In genomic region chr17:50534222-50534978, GRCh38 we compare ENCODE assay signal across 6 cellular contexts. TPM values are rescaled to one million over a fixed set of nuclear protein-coding genes. Genes with fewer than 3 reads are reported as not detected.
DNase-seq lines count a peak whose midpoint lies in the region; ATAC-seq and TF ChIP-seq lines count a peak whose summit lies in the region.

No MANE protein-coding gene starts in this region.

- H3K27me3 ChIP-seq in foreskin keratinocyte = no peaks in the 10 kb centered on the region
- peaks cover 6% of the 10 kb centered on the region for H3K27me3 ChIP-seq in thoracic aorta (replicated peaks; ENCODE audit: insufficient read depth)
- H3K27me3 ChIP-seq in uterus = peaks cover 0 to 6% of the 10 kb centered on the region in 2 donors

- H3K4me3 ChIP-seq in thoracic aorta (no peak overlapping the region), uterus (no peak overlapping the region)

- peak; percentile 67 for DNase-seq in activated CD8-positive, alpha-beta memory T cell treated with anti-CD3 and anti-CD28 coated beads, Interleukin-2, amount 50 U/mL, for 48 hours
- no peak for DNase-seq in activated CD8-positive, alpha-beta memory T cell treated with anti-CD3 and anti-CD28 coated beads, Interleukin-2, amount 50 U/mL, for 4 hours
- DNase-seq in foreskin keratinocyte (peak in 1 of 2 donors; percentile 77), thoracic aorta (ENCODE audit: low spot score) (no peak), AML-193 (lab: John Stamatoyannopoulos, UW) (no peak), uterus (no peak)

- TF ChIP-seq CTCF in foreskin keratinocyte (conservative IDR thresholded peaks at IDR 0.05) (peak; percentile 62), thoracic aorta (IDR thresholded peaks at IDR 0.05) (peak; percentile 12), uterus (IDR thresholded peaks at IDR 0.05) (peak in 1 of 4 experiments; percentile 22)

- ATAC-seq in foreskin keratinocyte = peak; percentile 78
- ATAC-seq in thoracic aorta (ENCODE audit: insufficient number of reproducible peaks, low FRiP score, low read depth) = no peak

- TF ChIP-seq POLR2A in uterus (IDR thresholded peaks at IDR 0.05) = no peak

- H3K36me3 ChIP-seq in thoracic aorta (no peaks in the 10 kb centered on the region), uterus (no peaks in the 10 kb centered on the region)

- intact Hi-C loops in uterus (cut with DNase I; ENCODE audit: low total_unique reads) = no loop called here

- peaks cover 6% of the 10 kb centered on the region for H3K4me1 ChIP-seq in foreskin keratinocyte
- H3K4me1 ChIP-seq in thoracic aorta (ENCODE audit: control insufficient read depth in 1 of 2, low read depth in 2 of 2) = peaks cover 0 to 12% of the 10 kb centered on the region in 2 donors
- H3K4me1 ChIP-seq in uterus = peaks cover 0 to 17% of the 10 kb centered on the region in 2 donors

- H3K27ac ChIP-seq in foreskin keratinocyte (peak overlapping the region; percentile 6), thoracic aorta (no peak overlapping the region), uterus (no peak overlapping the region)

- H3K9me3 ChIP-seq in thoracic aorta (no peaks in the 10 kb centered on the region), uterus (no peaks in the 10 kb centered on the region)

RNA-seq across cellular contexts. Expression of gene EPN3, which starts 1.9 kb away (rescaled TPM):
- total RNA-seq in foreskin keratinocyte (124 and 225 TPM in 2 replicates), thoracic aorta (1 to 10 TPM in 1 of 2 donors, not detected in 1; 1.4 TPM), uterus (10 to 100 TPM in 1 of 4 donors, under 1 TPM in 1, not detected in 2; 0.30 to 41.1 TPM)
- 127 and 203 TPM in 2 replicates for polyA plus RNA-seq in foreskin keratinocyte

RNA-seq across cellular contexts. Expression of gene SPATA20, which starts 12.6 kb away (rescaled TPM):
- 33.8 and 53.6 TPM in 2 replicates for total RNA-seq in foreskin keratinocyte
- polyA plus RNA-seq in foreskin keratinocyte = 25.1 and 46.4 TPM in 2 replicates
- total RNA-seq in thoracic aorta = 100 to 1,000 TPM in 1 of 2 donors, 10 to 100 TPM in 1; 82.8 to 118 TPM
- 10 to 100 TPM; 39.7 to 57.2 (median 46.2) TPM for total RNA-seq in uterus

RNA-seq across cellular contexts. Expression of gene CACNA1G, which starts 26.1 kb away (rescaled TPM):
- total RNA-seq in foreskin keratinocyte (0.20 and 0.28 TPM in 2 replicates), thoracic aorta (1 to 10 TPM in 1 of 2 donors, under 1 TPM in 1; 0.27 to 2.3 TPM), uterus (10 to 100 TPM in 2 of 4 donors, under 1 TPM in 2; under 0.01 to 28.9 (median 6.0) TPM)
- 0.07 and 0.18 TPM in 2 replicates for polyA plus RNA-seq in foreskin keratinocyte

RNA-seq across cellular contexts. Expression of gene MYCBPAP, which starts 26.2 kb away (rescaled TPM):
- 7.8 and 13.7 TPM in 2 replicates for total RNA-seq in foreskin keratinocyte
- 5.3 and 10.1 TPM in 2 replicates for polyA plus RNA-seq in foreskin keratinocyte
- total RNA-seq in thoracic aorta = under 1 TPM; 0.56 to 0.68 TPM
- 10 to 100 TPM in 1 of 4 donors, 1 to 10 TPM in 3; 2.7 to 11.5 (median 5.1) TPM for total RNA-seq in uterus

RNA-seq across cellular contexts. Expression of gene RSAD1, which starts 55.7 kb away (rescaled TPM):
- total RNA-seq in foreskin keratinocyte = 37.3 and 41.0 TPM in 2 replicates
- 31.2 and 33.2 TPM in 2 replicates for polyA plus RNA-seq in foreskin keratinocyte
- 10 to 100 TPM; 21.4 to 35.3 TPM for total RNA-seq in thoracic aorta
- total RNA-seq in uterus = 10 to 100 TPM; 12.9 to 42.6 (median 30.7) TPM
